ENCODE assay signal across 20 cellular contexts in genomic region chr11:122893131-122893530, GRCh38. TPM values are rescaled to one million over a fixed set of nuclear protein-coding genes. Genes with fewer than 3 reads are reported as not detected.
DNase-seq lines count a peak whose midpoint lies in the region; ATAC-seq, FAIRE-seq and TF ChIP-seq lines count a peak whose summit lies in the region.
"Had no signal": no experiment of that assay in that cellular context is flagged by ENCODE, and none has a peak within 500 bp of the region (broad histone marks: within the 10 kb centered on the region; RNA-seq: fewer than 3 reads in every experiment).

No MANE protein-coding gene starts in this region.

- no peaks in the 10 kb centered on the region for H3K9me3 Mint-ChIP-seq in effector memory CD8-positive, alpha-beta T cell
- H3K9me3 Mint-ChIP-seq in endodermal cell, result no peaks in the 10 kb centered on the region
- H3K9me3 Mint-ChIP-seq: activated CD4-positive, alpha-beta memory T cell treated with anti-CD3 and anti-CD28 coated beads for 36 hours; activated naive CD4-positive, alpha-beta T cell treated with anti-CD3 and anti-CD28 coated beads, Interleukin-2, amount 50 U/mL, for 72 hours; mesothelial cell of epicardium had no signal

- TF ChIP-seq CTCF in endodermal cell (conservative IDR thresholded peaks at IDR 0.05), result no peak

- H3K27ac Mint-ChIP-seq in effector memory CD8-positive, alpha-beta T cell, result no peak overlapping the region
- no peak overlapping the region for H3K27ac Mint-ChIP-seq in endodermal cell
- H3K27ac Mint-ChIP-seq: activated CD4-positive, alpha-beta memory T cell treated with anti-CD3 and anti-CD28 coated beads for 36 hours; activated naive CD4-positive, alpha-beta T cell treated with anti-CD3 and anti-CD28 coated beads, Interleukin-2, amount 50 U/mL, for 72 hours; mesothelial cell of epicardium had no signal

- H3K4me1 Mint-ChIP-seq in effector memory CD8-positive, alpha-beta T cell (ENCODE audit: low read depth in 2 of 2), result peaks cover 0 to 13% of the 10 kb centered on the region in 2 donors
- peaks cover 10% of the 10 kb centered on the region for H3K4me1 Mint-ChIP-seq in endodermal cell
- H3K4me1 Mint-ChIP-seq: mesothelial cell of epicardium had no signal

- no peak overlapping the region for H3K4me3 Mint-ChIP-seq in effector memory CD8-positive, alpha-beta T cell
- no peak overlapping the region for H3K4me3 Mint-ChIP-seq in endodermal cell
- H3K4me3 Mint-ChIP-seq: activated CD4-positive, alpha-beta memory T cell treated with anti-CD3 and anti-CD28 coated beads for 36 hours; mesothelial cell of epicardium had no signal

- H3K4me3 ChIP-seq in endodermal cell (ENCODE audit: low read length), result no peak overlapping the region
- H3K4me3 ChIP-seq: dorsolateral prefrontal cortex, psoas muscle had no signal

- no peaks in the 10 kb centered on the region for H3K27me3 ChIP-seq in endodermal cell (ENCODE audit: control insufficient read depth, insufficient read depth, low read length, poor library complexity, severe bottlenecking)

- H3K36me3 Mint-ChIP-seq in effector memory CD8-positive, alpha-beta T cell (ENCODE audit: insufficient read depth), result peaks cover 10% of the 10 kb centered on the region
- H3K36me3 Mint-ChIP-seq in endodermal cell (ENCODE audit: low read depth), result no peaks in the 10 kb centered on the region
- H3K36me3 Mint-ChIP-seq: activated CD4-positive, alpha-beta memory T cell treated with anti-CD3 and anti-CD28 coated beads for 36 hours; activated naive CD4-positive, alpha-beta T cell treated with anti-CD3 and anti-CD28 coated beads, Interleukin-2, amount 50 U/mL, for 72 hours had no signal

- TF ChIP-seq POLR2A in GM12891 (IDR thresholded peaks at IDR 0.05; ENCODE audit: low read depth, low read length), result no peak

- DNase-seq in GM12891 (ENCODE audit: insufficient read length, low spot score) (no peak), NCI-H1092 treated with DMSO at 0.1 percent for 48 hours (lab: John Stamatoyannopoulos, UW) (peak; percentile 75), astrocyte of the hippocampus (ENCODE audit: low read depth, low spot score) (peak; percentile 15), renal cortical epithelial cell (ENCODE audit: low read depth) (peak; percentile 100), HuH-7 (ENCODE audit: low spot score) (no peak), endodermal cell (no peak)
- DNase-seq in effector memory CD8-positive, alpha-beta T cell, result no peak
- DNase-seq: activated CD4-positive, alpha-beta memory T cell treated with anti-CD3 and anti-CD28 coated beads for 36 hours; activated T-cell treated with anti-CD3 and anti-CD28 coated beads, Interleukin-2, amount 50 U/mL, for 1 hour; HCEC 1CT; left cardiac atrium; NCI-H187; NCI-H526; psoas muscle; WERI-Rb-1 had no signal

- H3K9ac ChIP-seq in endodermal cell (ENCODE audit: extremely low read depth, low read length, poor library complexity, severe bottlenecking), result no peak overlapping the region

- H3K36me3 ChIP-seq in endodermal cell (ENCODE audit: control insufficient read depth, insufficient read depth, low read length), result no peaks in the 10 kb centered on the region
- H3K36me3 ChIP-seq: WERI-Rb-1 had no signal

- no peak overlapping the region for H3K27ac ChIP-seq in endodermal cell (ENCODE audit: low read depth, low read length)
- H3K27ac ChIP-seq: C4-2B, dorsolateral prefrontal cortex, psoas muscle, WERI-Rb-1 had no signal

- H3K4me1 ChIP-seq in endodermal cell (ENCODE audit: control insufficient read depth, insufficient read depth, low read length), result peaks cover 7% of the 10 kb centered on the region
- H3K4me1 ChIP-seq: psoas muscle had no signal

- peak; percentile 5 for FAIRE-seq in GM12891 (lab: Jason Lieb, UNC)

- 92 to 100% methylated on average over 2 to 5 of the region's 5 CpGs for WGBS in endodermal cell (ENCODE audit: insufficient coverage in 1 of 2, insufficient read length in 1 of 2), 2 experiments

- ATAC-seq in effector memory CD8-positive, alpha-beta T cell (replicated peaks), result no peak
- ATAC-seq: activated naive CD4-positive, alpha-beta T cell treated with anti-CD3 and anti-CD28 coated beads, Interleukin-2, amount 50 U/mL, for 72 hours; left cardiac atrium; psoas muscle had no signal

- no peaks in the 10 kb centered on the region for H3K27me3 Mint-ChIP-seq in effector memory CD8-positive, alpha-beta T cell
- no peaks in the 10 kb centered on the region for H3K27me3 Mint-ChIP-seq in endodermal cell (ENCODE audit: insufficient read depth)
- H3K27me3 Mint-ChIP-seq: activated CD4-positive, alpha-beta memory T cell treated with anti-CD3 and anti-CD28 coated beads for 36 hours had no signal

- no peaks in the 10 kb centered on the region for H3K9me3 ChIP-seq in endodermal cell (ENCODE audit: control insufficient read depth, low read length)
- H3K9me3 ChIP-seq: psoas muscle had no signal

TF ChIP-seq in GM12891, 5 proteins besides CTCF, POLR2A, EP300 and RAD21:
- no peak for TF ChIP-seq PAX5 (IDR thresholded peaks at IDR 0.05; ENCODE audit: insufficient read depth, low read length, severe bottlenecking)
- TF ChIP-seq SPI1 (IDR thresholded peaks at IDR 0.05; ENCODE audit: low read depth, low read length), result no peak
- no peak for TF ChIP-seq POLR2AphosphoS5 (IDR thresholded peaks at IDR 0.05; ENCODE audit: low read depth, low read length)
- no peak for TF ChIP-seq POU2F2 (IDR thresholded peaks at IDR 0.05; ENCODE audit: low read depth, low read length)
- no peak for TF ChIP-seq TAF1 (IDR thresholded peaks at IDR 0.05; ENCODE audit: low read depth, low read length)

RNA-seq across cellular contexts. Expression of gene JHY, which starts 10.6 kb away (rescaled TPM):
- 2.4 TPM for polyA plus RNA-seq in GM12891 (2012; ENCODE audit: low read depth, missing spikeins)
- total RNA-seq in renal cortical epithelial cell (0.52 and 3.4 TPM in 2 replicates), endodermal cell (1 to 10 TPM; 2.1 to 4.8 TPM)
- polyA plus RNA-seq in endodermal cell (2013, experiment 1 of 2), result 4.5 TPM
- polyA plus RNA-seq in endodermal cell (2013, experiment 2 of 2), result 5.0 TPM

RNA-seq across cellular contexts. Expression of gene CRTAM, which starts 54.8 kb away (rescaled TPM):
- 0.94 TPM for polyA plus RNA-seq in GM12891 (2012; ENCODE audit: low read depth, missing spikeins)
- total RNA-seq in renal cortical epithelial cell (not detected in 2 replicates), endodermal cell (not detected)
- polyA plus RNA-seq in endodermal cell (2013, experiment 1 of 2), result not detected
- not detected for polyA plus RNA-seq in endodermal cell (2013, experiment 2 of 2)
- total RNA-seq: mesothelial cell of epicardium had no signal
- polyA plus RNA-seq: neural cell had no signal

Comparison
In these comparisons a context has a peak if more than half of its experiments do, and no peak if none do; other contexts are left out.
1. DNase-seq: peak in NCI-H1092 treated with DMSO at 0.1 percent for 48 hours (single experiment), astrocyte of the hippocampus (single experiment) and renal cortical epithelial cell (single experiment); none in GM12891 (single experiment), HuH-7 (single experiment), effector memory CD8-positive, alpha-beta T cell (0 of 3) and endodermal cell (single experiment).